23 cellular contexts compared by ENCODE assay signal in genomic region chr7:13834328-13834761, GRCh38.
DNase-seq lines count a peak whose midpoint lies in the region; ATAC-seq, FAIRE-seq and TF ChIP-seq lines count a peak whose summit lies in the region.
"Had no signal": no experiment of that assay in that cellular context is flagged by ENCODE, and none has a peak within 500 bp of the region (broad histone marks: within the 10 kb centered on the region; RNA-seq: fewer than 3 reads in every experiment).

No MANE protein-coding gene starts in this region.

- 9% methylated on average over 6 of the region's 6 CpGs for WGBS in K562 (ENCODE audit: insufficient coverage, low coverage, missing lambda C conversion rate)

- TF ChIP-seq EP300 in K562 (IDR thresholded peaks at IDR 0.05; ENCODE audit: low read length) = no peak

- H3K4me3 ChIP-seq in K562 (no peak overlapping the region), iPS-18a (ENCODE audit: low read length) (no peak overlapping the region), skeletal muscle tissue (ENCODE audit: low read length in 3 of 3) (no peak overlapping the region)
- no peak overlapping the region for H3K4me3 ChIP-seq in CD8-positive, alpha-beta memory T cell (ENCODE audit: low read length)
- H3K4me3 ChIP-seq: A549, PC-9, right lobe of liver, SJSA1, transverse colon had no signal

- BruUV-seq in K562 (replicated peaks; lab: Mats Ljungman, UMichigan) = no TSS peak

- no peaks in the 10 kb centered on the region for H4K20me1 ChIP-seq in K562 (replicated peaks; ENCODE audit: control insufficient read depth, insufficient read depth, low read length)

- no peak for TF ChIP-seq POLR2A in K562 (conservative IDR thresholded peaks at IDR 0.05)

- no peak for TF ChIP-seq CTCF in K562 (IDR thresholded peaks at IDR 0.05 in 2 of 3, conservative IDR thresholded peaks at IDR 0.05 in 1 of 3; ENCODE audit: insufficient read depth in 2 of 3, low read depth in 1 of 3, low read length in 3 of 3)

- H3K9me3 Mint-ChIP-seq in CD8-positive, alpha-beta memory T cell = no peaks in the 10 kb centered on the region

- H3K4me1 ChIP-seq in K562 (replicated peaks in 1 of 2; ENCODE audit: control insufficient read depth in 2 of 2, insufficient read depth in 2 of 2, low read length in 2 of 2) = no peaks in the 10 kb centered on the region
- peaks cover 40% of the 10 kb centered on the region for H3K4me1 ChIP-seq in iPS-18a (ENCODE audit: control insufficient read depth, low read depth, low read length)
- H3K4me1 ChIP-seq in skeletal muscle tissue (ENCODE audit: control insufficient read depth in 3 of 3, insufficient read depth in 3 of 3, low read length in 3 of 3) = peaks cover 0 to 7% (median 0%) of the 10 kb centered on the region in 3 donors
- H3K4me1 ChIP-seq in CD8-positive, alpha-beta memory T cell (ENCODE audit: insufficient read depth, low read length) = no peaks in the 10 kb centered on the region
- H3K4me1 ChIP-seq: A549, right lobe of liver had no signal

- H3K4me1 Mint-ChIP-seq in CD8-positive, alpha-beta memory T cell = peaks cover 13 to 14% (median 13%) of the 10 kb centered on the region in 3 donors
- H3K4me1 Mint-ChIP-seq: activated CD8-positive, alpha-beta memory T cell treated with anti-CD3 and anti-CD28 coated beads, Interleukin-2, amount 10 ng/mL, durations not matched to agents 7 days and 5 days had no signal

- no peak overlapping the region for H3K27ac Mint-ChIP-seq in CD8-positive, alpha-beta memory T cell
- H3K27ac Mint-ChIP-seq: activated CD8-positive, alpha-beta memory T cell treated with anti-CD3 and anti-CD28 coated beads, Interleukin-2, amount 10 ng/mL, durations not matched to agents 7 days and 5 days had no signal

- POLR2A ChIA-PET in K562 (lab: Yijun Ruan, JAX) = interaction anchor here (0.6 kb wide), 1 partner anchor 717 kb away, joined by 3 read pairs; no protein-coding TSS in a partner anchor
- POLR2A ChIA-PET in CD8-positive, alpha-beta memory T cell (lab: Charles Lee) = no interaction called here

- H3K27ac ChIP-seq in K562 (ENCODE audit: extremely low read depth, low read depth, low read length) = no peak overlapping the region
- H3K27ac ChIP-seq in iPS-18a (ENCODE audit: low read length) = peak overlapping the region; percentile 70
- no peak overlapping the region for H3K27ac ChIP-seq in skeletal muscle tissue (ENCODE audit: low read depth, low read length)
- no peak overlapping the region for H3K27ac ChIP-seq in CD8-positive, alpha-beta memory T cell (ENCODE audit: low read depth, low read length)
- H3K27ac ChIP-seq: A549, C4-2B, PC-9, right lobe of liver, SJSA1, transverse colon had no signal

- H3K79me2 ChIP-seq in K562 (ENCODE audit: control insufficient read depth, insufficient read depth, low read length) = no peaks in the 10 kb centered on the region

- no peak overlapping the region for H3K4me3 Mint-ChIP-seq in CD8-positive, alpha-beta memory T cell
- H3K4me3 Mint-ChIP-seq: activated CD8-positive, alpha-beta memory T cell treated with anti-CD3 and anti-CD28 coated beads, Interleukin-2, amount 10 ng/mL, durations not matched to agents 7 days and 5 days had no signal

- CTCF ChIA-PET in K562 (lab: Yijun Ruan, JAX; ENCODE audit: low intra/inter-chr PET ratio) = no interaction called here
- CTCF ChIA-PET in CD8-positive, alpha-beta memory T cell (lab: Charles Lee) = no interaction called here

- in situ Hi-C loops in K562 (cut with MboI) = no loop called here

- H3K9me3 ChIP-seq in K562 (replicated peaks; ENCODE audit: control insufficient read depth, insufficient read depth, low read depth, low read length) = no peaks in the 10 kb centered on the region
- H3K9me3 ChIP-seq in iPS-18a (ENCODE audit: control insufficient read depth, low read depth, low read length) = no peaks in the 10 kb centered on the region
- no peaks in the 10 kb centered on the region for H3K9me3 ChIP-seq in skeletal muscle tissue (ENCODE audit: control insufficient read depth in 3 of 3, low read length in 3 of 3)
- no peaks in the 10 kb centered on the region for H3K9me3 ChIP-seq in CD8-positive, alpha-beta memory T cell (ENCODE audit: low read length)
- H3K9me3 ChIP-seq: A549, right lobe of liver, SJSA1, transverse colon had no signal

- FAIRE-seq in K562 (lab: Jason Lieb, UNC) = no peak
- FAIRE-seq: A549, GM12892 had no signal

- H3K27me3 Mint-ChIP-seq in CD8-positive, alpha-beta memory T cell = peaks cover 0 to 6% of the 10 kb centered on the region in 2 donors
- H3K27me3 Mint-ChIP-seq: activated CD8-positive, alpha-beta memory T cell treated with anti-CD3 and anti-CD28 coated beads, Interleukin-2, amount 10 ng/mL, durations not matched to agents 7 days and 5 days had no signal

- peak; percentile 80 for ATAC-seq in Right ventricle myocardium inferior
- no peak for ATAC-seq in K562
- ATAC-seq in HG03469 (IDR thresholded peaks at IDR 0.05; ENCODE audit: unreplicated experiment) = no peak
- ATAC-seq: A549; activated CD8-positive, alpha-beta memory T cell treated with anti-CD3 and anti-CD28 coated beads, Interleukin-2, amount 10 ng/mL, durations not matched to agents 7 days and 5 days; right lobe of liver; stimulated activated naive CD8-positive, alpha-beta T cell treated with anti-CD3 and anti-CD28 coated beads, Interleukin-15, Interleukin-2, amounts not matched to agents 100 U/mL and 50 U/mL, for 24 hours had no signal

- intact Hi-C loops in Right ventricle myocardium inferior (cut with DNase I) (no loop called here), cardiac septum (cut with DNase I) (no loop called here), K562 (cut with micrococcal nuclease) (no loop called here)

- peak overlapping the region; percentile 49; the same call in 1 of the 2 replicates for H2AFZ ChIP-seq in K562 (ENCODE audit: low read depth, low read length)
- H2AFZ ChIP-seq: PC-9 had no signal

- no peak for DNase-seq in Right ventricle myocardium inferior (ENCODE audit: missing footprints)
- no peak for DNase-seq in cardiac septum (ENCODE audit: low spot score)
- no peak for DNase-seq in K562 (ENCODE audit: extremely low read depth in 1 of 4, low spot score in 3 of 4)
- DNase-seq in 8988T = no peak
- DNase-seq in CD8-positive, alpha-beta memory T cell = no peak
- DNase-seq: activated CD4-positive, alpha-beta T cell treated with anti-CD3 and anti-CD28 coated beads for 1 hour; activated CD8-positive, alpha-beta memory T cell treated with anti-CD3 and anti-CD28 coated beads, Interleukin-2, amount 10 ng/mL, durations not matched to agents 7 days and 5 days; hypothalamus; left cardiac atrium; NCI-H2029 treated with DMSO at 0.1 percent for 48 hours; NCI-H526 treated with DMSO at 0.1 percent for 48 hours; nucleus accumbens; PC-9; right lobe of liver; stimulated activated naive CD8-positive, alpha-beta T cell treated with anti-CD3 and anti-CD28 coated beads, Interleukin-15, Interleukin-2, amounts not matched to agents 100 U/mL and 50 U/mL, for 24 hours; transverse colon had no signal

- H3K9ac ChIP-seq in K562 (ENCODE audit: insufficient read depth in 1 of 2, low read depth in 2 of 2, low read length in 2 of 2) = no peak overlapping the region
- no peak overlapping the region for H3K9ac ChIP-seq in iPS-18a (ENCODE audit: low read length)
- peak overlapping the region in 2 of 3 donors; percentile 0 to 12 for H3K9ac ChIP-seq in skeletal muscle tissue (ENCODE audit: low read depth in 1 of 3, low read length in 3 of 3)

- TF ChIP-seq RAD21 in K562 (CRISPR knock-in tag; conservative IDR thresholded peaks at IDR 0.05 in 1 of 2, IDR thresholded peaks at IDR 0.05 in 1 of 2) = no peak

- H3K27me3 ChIP-seq in K562 (ENCODE audit: control insufficient read depth in 2 of 2, insufficient read depth in 2 of 2, low read length in 2 of 2) (no peaks in the 10 kb centered on the region), iPS-18a (ENCODE audit: control insufficient read depth, insufficient read depth, low read length) (no peaks in the 10 kb centered on the region), skeletal muscle tissue (ENCODE audit: control insufficient read depth in 3 of 3, insufficient read depth in 3 of 3, low read length in 3 of 3) (no peaks in the 10 kb centered on the region)
- H3K27me3 ChIP-seq in CD8-positive, alpha-beta memory T cell (ENCODE audit: insufficient read depth, low read length, poor library complexity, severe bottlenecking) = no peaks in the 10 kb centered on the region
- H3K27me3 ChIP-seq: right lobe of liver, SJSA1, transverse colon had no signal

- no peak overlapping the region for H3K4me2 ChIP-seq in K562 (ENCODE audit: insufficient read depth, low read length)
- H3K4me2 ChIP-seq: A549, PC-9 had no signal

- no peaks in the 10 kb centered on the region for H3K36me3 ChIP-seq in K562 (ENCODE audit: control insufficient read depth, insufficient read depth, low read length)
- H3K36me3 ChIP-seq in iPS-18a (ENCODE audit: control insufficient read depth, low read depth, low read length) = no peaks in the 10 kb centered on the region
- no peaks in the 10 kb centered on the region for H3K36me3 ChIP-seq in skeletal muscle tissue (ENCODE audit: control insufficient read depth in 3 of 3, insufficient read depth in 3 of 3, low read length in 3 of 3)
- no peaks in the 10 kb centered on the region for H3K36me3 ChIP-seq in CD8-positive, alpha-beta memory T cell (ENCODE audit: insufficient read depth, low read length)
- H3K36me3 ChIP-seq: right lobe of liver, SJSA1, transverse colon had no signal

- H3K36me3 Mint-ChIP-seq in CD8-positive, alpha-beta memory T cell = no peaks in the 10 kb centered on the region
- H3K36me3 Mint-ChIP-seq: activated CD8-positive, alpha-beta memory T cell treated with anti-CD3 and anti-CD28 coated beads, Interleukin-2, amount 10 ng/mL, durations not matched to agents 7 days and 5 days had no signal

- no peaks in the 10 kb centered on the region for H3K9me1 ChIP-seq in K562 (ENCODE audit: control insufficient read depth, insufficient read depth, low read length)

TF ChIP-seq in K562, 482 proteins besides CTCF, POLR2A, EP300 and RAD21:
- TF ChIP-seq BMI1 (IDR thresholded peaks at IDR 0.05; ENCODE audit: low read length) (no peak), ESRRB (CRISPR knock-in tag; IDR thresholded peaks at IDR 0.05; ENCODE audit: borderline replicate concordance) (no peak), KLF13 (tag; IDR thresholded peaks at IDR 0.05; ENCODE audit: borderline replicate concordance, low read depth) (no peak), DIDO1 (tag; IDR thresholded peaks at IDR 0.05; ENCODE audit: low read depth) (no peak), CHD1 (IDR thresholded peaks at IDR 0.05; ENCODE audit: low read length) (no peak), IRF1 (CRISPR knock-in tag; IDR thresholded peaks at IDR 0.05; ENCODE audit: borderline replicate concordance) (no peak), NR2C2 (CRISPR knock-in tag; IDR thresholded peaks at IDR 0.05) (no peak), NR2C2 (tag; IDR thresholded peaks at IDR 0.05) (no peak), LARP7 (IDR thresholded peaks at IDR 0.05) (no peak), MECOM (CRISPR knock-in tag; IDR thresholded peaks at IDR 0.05) (no peak)

Comparison
In these comparisons a context has a peak if more than half of its experiments do, and no peak if none do; other contexts are left out.
1. H3K9ac ChIP-seq: peak in skeletal muscle tissue (2 of 3); none in K562 (0 of 2) and iPS-18a (single experiment).